ENCODE assay signal across 15 cellular contexts in the genomic region with DNA sequence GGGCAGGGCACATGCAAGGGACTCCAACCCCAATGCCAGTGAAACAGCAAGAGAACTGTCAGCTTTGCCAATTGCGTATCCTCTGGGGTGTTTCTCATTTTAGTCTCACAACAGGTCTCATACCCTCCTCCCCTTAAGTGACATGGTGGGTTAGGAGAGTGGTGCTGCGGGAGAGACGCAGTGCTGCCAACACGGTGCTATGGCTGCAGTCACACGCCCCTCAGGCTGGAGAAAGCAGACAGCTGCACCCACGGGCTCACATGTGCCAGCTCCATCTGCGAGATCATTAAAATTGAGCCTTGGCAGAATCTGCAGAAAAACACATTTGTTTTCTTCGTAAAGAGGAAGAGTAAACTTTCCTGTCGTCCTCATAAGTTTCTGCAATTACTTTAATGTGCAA.
"Had no signal": no experiment of that assay in that cellular context is flagged by ENCODE, and none has a peak within 500 bp of the region (broad histone marks: within the 10 kb centered on the region; RNA-seq: fewer than 3 reads in every experiment).

No MANE protein-coding gene starts in this region.

- DNase-seq: activated CD4-positive, alpha-beta memory T cell treated with anti-CD3 and anti-CD28 coated beads, Interleukin-2, amount 10 ng/mL, durations not matched to agents 7 days and 5 days; activated CD4-positive, alpha-beta T cell treated with anti-CD3 and anti-CD28 coated beads for 36 hours; activated CD8-positive, alpha-beta memory T cell treated with anti-CD3 and anti-CD28 coated beads, Interleukin-2, amount 50 U/mL, for 48 hours; activated naive CD4-positive, alpha-beta T cell; aorta; esophagus squamous epithelium; foreskin keratinocyte; heart right ventricle; kidney; left ventricle myocardium superior; naive B cell; stimulated activated CD4-positive, alpha-beta T cell treated with anti-CD3 and anti-CD28 coated beads, Interleukin-15, amount 100 ng/mL, for 24 hours; stimulated activated CD4-positive, alpha-beta T cell treated with anti-CD3 and anti-CD28 coated beads, Interleukin-4, amount 100 ng/mL, for 24 hours had no signal

- H3K36me3 ChIP-seq: esophagus squamous epithelium, heart right ventricle, tibial nerve had no signal

- ATAC-seq: activated CD4-positive, alpha-beta T cell treated with anti-CD3 and anti-CD28 coated beads for 36 hours; foreskin keratinocyte; heart right ventricle; left ventricle myocardium superior had no signal

- H3K27ac ChIP-seq: esophagus squamous epithelium, foreskin keratinocyte, heart right ventricle, parathyroid adenoma, tibial nerve had no signal

- H3K4me3 ChIP-seq: esophagus squamous epithelium, heart right ventricle, tibial nerve had no signal

- H3K9ac ChIP-seq: parathyroid adenoma had no signal

- H3K27me3 ChIP-seq: foreskin keratinocyte, tibial nerve had no signal

- H3K4me1 ChIP-seq: parathyroid adenoma had no signal
